ENCODE assay signal across 2 cellular contexts in the genomic region with DNA sequence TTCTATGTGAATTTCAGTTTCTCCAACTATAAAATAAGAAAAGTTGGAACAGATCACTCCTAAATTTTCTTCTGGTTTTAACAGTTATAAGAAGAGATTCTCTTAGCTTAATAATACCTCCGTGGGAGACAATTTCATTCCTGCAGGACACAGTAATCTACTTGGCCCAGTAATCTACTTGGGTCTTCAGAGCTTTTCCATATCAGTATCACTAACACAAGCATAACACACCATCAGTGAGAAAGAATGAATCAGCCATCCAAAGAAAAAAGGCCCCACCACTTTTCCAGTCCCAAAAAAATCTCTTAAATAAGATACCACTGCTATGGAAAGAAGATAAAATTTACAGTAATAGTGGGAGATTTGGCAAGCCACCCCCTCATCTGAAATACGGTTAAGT.
TF ChIP-seq lines count a peak whose summit lies in the region.

No MANE protein-coding gene starts in this region.

TF ChIP-seq in IMR-90, 13 proteins besides CTCF, POLR2A, EP300 and RAD21:
- TF ChIP-seq NFE2L2 (IDR thresholded peaks at IDR 0.05; ENCODE audit: low read depth, low read length) = no peak
- TF ChIP-seq CEBPB (IDR thresholded peaks at IDR 0.05; ENCODE audit: low read depth, low read length) = no peak
- TF ChIP-seq, protein P1, sequence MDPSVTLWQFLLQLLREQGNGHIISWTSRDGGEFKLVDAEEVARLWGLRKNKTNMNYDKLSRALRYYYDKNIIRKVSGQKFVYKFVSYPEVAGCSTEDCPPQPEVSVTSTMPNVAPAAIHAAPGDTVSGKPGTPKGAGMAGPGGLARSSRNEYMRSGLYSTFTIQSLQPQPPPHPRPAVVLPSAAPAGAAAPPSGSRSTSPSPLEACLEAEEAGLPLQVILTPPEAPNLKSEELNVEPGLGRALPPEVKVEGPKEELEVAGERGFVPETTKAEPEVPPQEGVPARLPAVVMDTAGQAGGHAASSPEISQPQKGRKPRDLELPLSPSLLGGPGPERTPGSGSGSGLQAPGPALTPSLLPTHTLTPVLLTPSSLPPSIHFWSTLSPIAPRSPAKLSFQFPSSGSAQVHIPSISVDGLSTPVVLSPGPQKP (IDR thresholded peaks at IDR 0.05; ENCODE audit: borderline replicate concordance, low read depth, low read length) = no peak
- TF ChIP-seq MAFK (IDR thresholded peaks at IDR 0.05; ENCODE audit: low read depth, low read length) = no peak
- TF ChIP-seq RCOR1 (IDR thresholded peaks at IDR 0.05; ENCODE audit: insufficient replicate concordance, low read length) = no peak
- no peak for TF ChIP-seq MXI1 (IDR thresholded peaks at IDR 0.05; ENCODE audit: borderline replicate concordance, low read depth, low read length)
- TF ChIP-seq RFX5 (IDR thresholded peaks at IDR 0.05; ENCODE audit: low read depth, low read length) = no peak
- TF ChIP-seq FOS (IDR thresholded peaks at IDR 0.05; ENCODE audit: low read depth, low read length) = no peak
- TF ChIP-seq, protein P2, sequence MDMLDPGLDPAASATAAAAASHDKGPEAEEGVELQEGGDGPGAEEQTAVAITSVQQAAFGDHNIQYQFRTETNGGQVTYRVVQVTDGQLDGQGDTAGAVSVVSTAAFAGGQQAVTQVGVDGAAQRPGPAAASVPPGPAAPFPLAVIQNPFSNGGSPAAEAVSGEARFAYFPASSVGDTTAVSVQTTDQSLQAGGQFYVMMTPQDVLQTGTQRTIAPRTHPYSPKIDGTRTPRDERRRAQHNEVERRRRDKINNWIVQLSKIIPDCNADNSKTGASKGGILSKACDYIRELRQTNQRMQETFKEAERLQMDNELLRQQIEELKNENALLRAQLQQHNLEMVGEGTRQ (IDR thresholded peaks at IDR 0.05; ENCODE audit: low read depth, low read length) = no peak
- no peak for TF ChIP-seq MAZ (IDR thresholded peaks at IDR 0.05; ENCODE audit: borderline replicate concordance, low read depth, low read length)
- TF ChIP-seq SMC3 (IDR thresholded peaks at IDR 0.05; ENCODE audit: low read depth, low read length) = no peak
- no peak for TF ChIP-seq CHD1 (IDR thresholded peaks at IDR 0.05; ENCODE audit: low read depth, low read length)
- TF ChIP-seq BHLHE40 (IDR thresholded peaks at IDR 0.05; ENCODE audit: low read depth, low read length) = no peak

TF ChIP-seq in GM12891, 5 proteins besides CTCF, POLR2A, EP300 and RAD21:
- TF ChIP-seq POLR2AphosphoS5 (IDR thresholded peaks at IDR 0.05; ENCODE audit: low read depth, low read length) (no peak), SPI1 (IDR thresholded peaks at IDR 0.05; ENCODE audit: low read depth, low read length) (no peak), POU2F2 (IDR thresholded peaks at IDR 0.05; ENCODE audit: low read depth, low read length) (no peak), PAX5 (IDR thresholded peaks at IDR 0.05; ENCODE audit: insufficient read depth, low read length, severe bottlenecking) (no peak), TAF1 (IDR thresholded peaks at IDR 0.05; ENCODE audit: low read depth, low read length) (no peak)
